ENCODE assay signal across 13 cellular contexts in genomic region chr15:87369269-87369668, GRCh38.
DNase-seq lines count a peak whose midpoint lies in the region; ATAC-seq and TF ChIP-seq lines count a peak whose summit lies in the region.
"Had no signal": no experiment of that assay in that cellular context is flagged by ENCODE, and none has a peak within 500 bp of the region (broad histone marks: within the 10 kb centered on the region; RNA-seq: fewer than 3 reads in every experiment).

No MANE protein-coding gene starts in this region.

- no peaks in the 10 kb centered on the region for H4K20me1 ChIP-seq in smooth muscle cell (ENCODE audit: low read depth)

- no peak overlapping the region for H3K9ac ChIP-seq in smooth muscle cell (ENCODE audit: low read depth)

- H3K4me2 ChIP-seq in smooth muscle cell: no peak overlapping the region

- no peaks in the 10 kb centered on the region for H3K79me2 ChIP-seq in smooth muscle cell (ENCODE audit: low read depth)

- no peaks in the 10 kb centered on the region for H3K27me3 ChIP-seq in smooth muscle cell (ENCODE audit: low read depth)

- no peaks in the 10 kb centered on the region for H3F3A ChIP-seq in smooth muscle cell (ENCODE audit: low read depth)

- ATAC-seq in HG02678 (IDR thresholded peaks at IDR 0.05; ENCODE audit: unreplicated experiment): no peak
- ATAC-seq: left colon; stimulated activated naive CD8-positive, alpha-beta T cell treated with anti-CD3 and anti-CD28 coated beads, Interleukin-15, Interleukin-2, amounts not matched to agents 100 U/mL and 50 U/mL, for 24 hours had no signal

- H3K4me3 ChIP-seq in HFF-Myc (replicated peaks; ENCODE audit: low read depth, low read length): no peak overlapping the region
- H3K4me3 ChIP-seq in smooth muscle cell: no peak overlapping the region

- H3K4me1 ChIP-seq in smooth muscle cell (ENCODE audit: low read depth): peaks cover 3% of the 10 kb centered on the region

- no peak overlapping the region for H2AFZ ChIP-seq in smooth muscle cell (ENCODE audit: low read depth)

- no peaks in the 10 kb centered on the region for H3K36me3 ChIP-seq in smooth muscle cell (ENCODE audit: low read depth)

- DNase-seq in HFF-Myc (ENCODE audit: extremely low read depth, low read depth) (peak; percentile 90), SW480 (ENCODE audit: low spot score) (peak; percentile 8), fibroblast of the conjunctiva (ENCODE audit: low read depth) (peak; percentile 59), smooth muscle cell (lab: John Stamatoyannopoulos, UW; ENCODE audit: unreplicated experiment) (no peak), SK-N-DZ (ENCODE audit: low spot score) (no peak), Ammon's horn (ENCODE audit: low spot score) (no peak), NCI-H446 (lab: John Stamatoyannopoulos, UW) (no peak)
- DNase-seq: DMS79 treated with DMSO at 0.1 percent for 48 hours; left colon; NCI-H1417 treated with DMSO at 0.1 percent for 48 hours; stimulated activated naive CD8-positive, alpha-beta T cell treated with anti-CD3 and anti-CD28 coated beads, Interleukin-15, Interleukin-2, amounts not matched to agents 100 U/mL and 50 U/mL, for 24 hours had no signal

- no peak for TF ChIP-seq CTCF in HFF-Myc (IDR thresholded peaks at IDR 0.05; ENCODE audit: low read depth, low read length, missing control alignments)
- TF ChIP-seq CTCF in smooth muscle cell (IDR thresholded peaks at IDR 0.05; ENCODE audit: borderline replicate concordance, insufficient read depth, poor library complexity, severe bottlenecking): no peak

- H3K9me3 ChIP-seq in smooth muscle cell (replicated peaks; ENCODE audit: low read depth): no peaks in the 10 kb centered on the region

- peak overlapping the region; percentile 79 for H3K27ac ChIP-seq in smooth muscle cell (ENCODE audit: low read depth)
- H3K27ac ChIP-seq: HL-60 had no signal

Comparison
In these comparisons a context has a peak if more than half of its experiments do, and no peak if none do; other contexts are left out.
1. DNase-seq: peak in HFF-Myc (single experiment), SW480 (single experiment) and fibroblast of the conjunctiva (single experiment); none in smooth muscle cell (single experiment), SK-N-DZ (single experiment), Ammon's horn (single experiment) and NCI-H446 (0 of 2).